21 cellular contexts compared by ENCODE assay signal in genomic region chr2:30484995-30485394, GRCh38.
"Had no signal": no experiment of that assay in that cellular context is flagged by ENCODE, and none has a peak within 500 bp of the region (broad histone marks: within the 10 kb centered on the region; RNA-seq: fewer than 3 reads in every experiment).

No MANE protein-coding gene starts in this region.

- DNase-seq: activated CD4-positive, alpha-beta T cell treated with anti-CD3 and anti-CD28 coated beads, Interleukin-2, amount 50 U/mL, for 1 hour; activated CD4-positive, CD25-positive, alpha-beta regulatory T cell treated with anti-CD3 and anti-CD28 coated beads, Interleukin-2, amount 50 U/mL, for 72 hours; activated CD8-positive, alpha-beta T cell treated with anti-CD3 and anti-CD28 coated beads, Interleukin-2, amount 10 ng/mL, durations not matched to agents 7 days and 5 days; activated gamma-delta T cell treated with Interleukin-2 at 50 U/mL for 16 hours; aorta; brain microvascular endothelial cell; central memory CD4-positive, alpha-beta T cell; effector memory CD4-positive, alpha-beta T cell; foreskin melanocyte; glutamatergic neuron; immature natural killer cell; occipital lobe; posterior cingulate gyrus; small intestine; stimulated activated CD4-positive, alpha-beta T cell treated with anti-CD3 and anti-CD28 coated beads, Interleukin-15, amount 100 ng/mL, for 24 hours; stomach had no signal

- H3K27me3 Mint-ChIP-seq: activated naive CD4-positive, alpha-beta T cell treated with anti-CD3 and anti-CD28 coated beads, Interleukin-2, amount 50 U/mL, for 24 hours; stimulated activated memory B cell treated with anti-CD40 and anti-IgM and Interleukin-4, amounts not matched to agents 10 μg/mL and 1 μg/mL and 100 μg/mL, for 72 hours had no signal

- ATAC-seq: activated CD8-positive, alpha-beta T cell treated with anti-CD3 and anti-CD28 coated beads, Interleukin-2, amount 10 ng/mL, durations not matched to agents 7 days and 5 days; esophagus mucosa; sciatic nerve; stimulated activated memory B cell treated with anti-CD40 and anti-IgM and Interleukin-4, amounts not matched to agents 10 μg/mL and 1 μg/mL and 100 μg/mL, for 72 hours had no signal

- FAIRE-seq: endothelial cell of umbilical vein had no signal

- H3K9me3 Mint-ChIP-seq: activated naive CD4-positive, alpha-beta T cell treated with anti-CD3 and anti-CD28 coated beads, Interleukin-2, amount 50 U/mL, for 24 hours; immature natural killer cell had no signal

- H3K27ac Mint-ChIP-seq: activated CD8-positive, alpha-beta T cell treated with anti-CD3 and anti-CD28 coated beads, Interleukin-2, amount 10 ng/mL, durations not matched to agents 7 days and 5 days; activated naive CD4-positive, alpha-beta T cell treated with anti-CD3 and anti-CD28 coated beads, Interleukin-2, amount 50 U/mL, for 24 hours; stimulated activated memory B cell treated with anti-CD40 and anti-IgM and Interleukin-4, amounts not matched to agents 10 μg/mL and 1 μg/mL and 100 μg/mL, for 72 hours had no signal

- H3K4me3 Mint-ChIP-seq: activated CD8-positive, alpha-beta T cell treated with anti-CD3 and anti-CD28 coated beads, Interleukin-2, amount 10 ng/mL, durations not matched to agents 7 days and 5 days; activated naive CD4-positive, alpha-beta T cell treated with anti-CD3 and anti-CD28 coated beads, Interleukin-2, amount 50 U/mL, for 24 hours; stimulated activated memory B cell treated with anti-CD40 and anti-IgM and Interleukin-4, amounts not matched to agents 10 μg/mL and 1 μg/mL and 100 μg/mL, for 72 hours had no signal
